8 cellular contexts compared by ENCODE assay signal in the genomic region with DNA sequence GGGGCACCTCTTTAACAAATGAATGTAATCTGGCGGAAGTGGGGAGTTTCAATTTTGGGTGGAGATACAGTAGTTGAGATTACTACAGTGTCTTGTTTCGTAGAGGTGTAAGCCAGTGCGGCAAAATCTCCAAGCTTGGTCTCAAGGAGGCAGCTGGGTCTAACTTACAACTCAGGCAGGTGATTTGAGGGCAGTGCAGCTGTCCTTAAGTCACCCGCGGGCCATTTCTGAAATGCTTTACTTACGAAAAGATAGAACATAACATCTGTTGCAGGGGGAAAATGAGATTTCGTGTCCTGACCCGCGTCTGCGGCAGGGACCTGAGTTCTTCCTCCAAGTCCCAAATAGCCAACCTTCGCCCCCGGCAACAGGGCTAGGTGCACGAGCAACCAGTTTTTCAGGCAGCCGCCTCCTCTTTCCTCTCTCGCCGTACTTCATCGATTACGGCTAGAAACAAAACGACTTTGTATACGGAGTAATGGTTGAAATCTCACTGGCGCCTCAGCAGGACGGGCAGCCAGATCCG. TPM values are rescaled to one million over a fixed set of nuclear protein-coding genes. Genes with fewer than 3 reads are reported as not detected.
DNase-seq lines count a peak whose midpoint lies in the region; ATAC-seq, FAIRE-seq and TF ChIP-seq lines count a peak whose summit lies in the region.

No MANE protein-coding gene starts in this region.

- BruUV-seq in IMR-90 (replicated peaks; lab: Mats Ljungman, UMichigan), result no TSS peak

- no peak for TF ChIP-seq POLR2A in IMR-90 (IDR thresholded peaks at IDR 0.05; ENCODE audit: low read depth, low read length)

- no peak for DNase-seq in activated CD4-positive, alpha-beta T cell treated with anti-CD3 and anti-CD28 coated beads, Interleukin-2, amount 10 ng/mL, durations not matched to agents 24 days and 14 days
- no peak for DNase-seq in activated CD4-positive, alpha-beta T cell treated with anti-CD3 and anti-CD28 coated beads for 48 hours
- DNase-seq in IMR-90, result peak; percentile 41
- no peak for DNase-seq in activated CD4-positive, alpha-beta memory T cell treated with anti-CD3 and anti-CD28 coated beads for 36 hours
- no peak for DNase-seq in glutamatergic neuron
- DNase-seq in posterior vena cava (ENCODE audit: low spot score), result peak; percentile 85
- DNase-seq in D721Med (ENCODE audit: insufficient read length, low spot score), result no peak

- peaks cover 13% of the 10 kb centered on the region; the same call in 1 of the 2 replicates for H4K20me1 ChIP-seq in IMR-90 (ENCODE audit: insufficient read depth, low read length)

- H3K23ac ChIP-seq in IMR-90 (ENCODE audit: low read depth, low read length), result peak overlapping the region; percentile 69

- peak overlapping the region; percentile 85 for H3K4ac ChIP-seq in IMR-90 (ENCODE audit: low read depth, low read length)

- H3K27ac Mint-ChIP-seq in activated CD4-positive, alpha-beta T cell treated with anti-CD3 and anti-CD28 coated beads, Interleukin-2, amount 10 ng/mL, durations not matched to agents 24 days and 14 days, result peak overlapping the region; percentile 93
- H3K27ac Mint-ChIP-seq in activated CD4-positive, alpha-beta memory T cell treated with anti-CD3 and anti-CD28 coated beads for 36 hours, result peak overlapping the region; percentile 96
- peak overlapping the region; percentile 96 for H3K27ac Mint-ChIP-seq in glutamatergic neuron (ENCODE audit: unreplicated experiment)

- peak overlapping the region; percentile 92 for H3K4me3 Mint-ChIP-seq in activated CD4-positive, alpha-beta T cell treated with anti-CD3 and anti-CD28 coated beads, Interleukin-2, amount 10 ng/mL, durations not matched to agents 24 days and 14 days
- H3K4me3 Mint-ChIP-seq in activated CD4-positive, alpha-beta memory T cell treated with anti-CD3 and anti-CD28 coated beads for 36 hours, result peak overlapping the region; percentile 96
- H3K4me3 Mint-ChIP-seq in glutamatergic neuron (ENCODE audit: unreplicated experiment), result peak overlapping the region; percentile 97

- H3K9me3 Mint-ChIP-seq in activated CD4-positive, alpha-beta T cell treated with anti-CD3 and anti-CD28 coated beads, Interleukin-2, amount 10 ng/mL, durations not matched to agents 24 days and 14 days, result no peaks in the 10 kb centered on the region
- no peaks in the 10 kb centered on the region for H3K9me3 Mint-ChIP-seq in activated CD4-positive, alpha-beta memory T cell treated with anti-CD3 and anti-CD28 coated beads for 36 hours
- peaks cover 8% of the 10 kb centered on the region for H3K9me3 Mint-ChIP-seq in glutamatergic neuron (ENCODE audit: unreplicated experiment)

- POLR2A ChIA-PET in IMR-90 (lab: Charles Lee; ENCODE audit: unreplicated experiment), result no interaction called here
- POLR2A ChIA-PET in activated CD4-positive, alpha-beta memory T cell treated with anti-CD3 and anti-CD28 coated beads for 36 hours (lab: Charles Lee), result interaction anchor here (0.7 to 1.1 kb wide), 3 partner anchors 185 to 370 kb away, joined by 3 read pairs; a partner anchor contains a TSS

- H2BK20ac ChIP-seq in IMR-90 (ENCODE audit: low read depth, low read length), result no peak overlapping the region; the same call in 1 of the 2 replicates

- no peaks in the 10 kb centered on the region for H3K9me3 ChIP-seq in IMR-90 (ENCODE audit: control insufficient read depth, insufficient read depth, low read length)

- no peak for TF ChIP-seq CTCF in IMR-90 (conservative IDR thresholded peaks at IDR 0.05; ENCODE audit: low read depth, low read length)
- no peak for TF ChIP-seq CTCF in glutamatergic neuron (IDR thresholded peaks at IDR 0.05; ENCODE audit: partially characterized antibody, unreplicated experiment)
- TF ChIP-seq CTCF in D721Med (IDR thresholded peaks at IDR 0.05; ENCODE audit: insufficient read depth, missing control alignments), result no peak

- peaks cover 3% of the 10 kb centered on the region; the same call in 1 of the 2 replicates for H3K4me1 ChIP-seq in IMR-90 (ENCODE audit: control insufficient read depth, insufficient read depth, low read length)

- peak overlapping the region; percentile 96 for H2AFZ ChIP-seq in IMR-90 (replicated peaks; ENCODE audit: low read length, poor library complexity)

- FAIRE-seq in D721Med (lab: Jason Lieb, UNC), result no peak

- H3K14ac ChIP-seq in IMR-90 (replicated peaks; ENCODE audit: low read depth, low read length), result peak overlapping the region; percentile 76

- H3K4me1 Mint-ChIP-seq in activated CD4-positive, alpha-beta T cell treated with anti-CD3 and anti-CD28 coated beads, Interleukin-2, amount 10 ng/mL, durations not matched to agents 24 days and 14 days, result peaks cover 26% of the 10 kb centered on the region
- peaks cover 27% of the 10 kb centered on the region for H3K4me1 Mint-ChIP-seq in activated CD4-positive, alpha-beta memory T cell treated with anti-CD3 and anti-CD28 coated beads for 36 hours (ENCODE audit: low read depth)
- peaks cover 5% of the 10 kb centered on the region for H3K4me1 Mint-ChIP-seq in glutamatergic neuron (ENCODE audit: low read depth, unreplicated experiment)

- H3K36me3 Mint-ChIP-seq in activated CD4-positive, alpha-beta T cell treated with anti-CD3 and anti-CD28 coated beads, Interleukin-2, amount 10 ng/mL, durations not matched to agents 24 days and 14 days (ENCODE audit: low read depth), result peaks cover 6% of the 10 kb centered on the region
- H3K36me3 Mint-ChIP-seq in activated CD4-positive, alpha-beta memory T cell treated with anti-CD3 and anti-CD28 coated beads for 36 hours, result peaks cover 5% of the 10 kb centered on the region
- H3K36me3 Mint-ChIP-seq in glutamatergic neuron (ENCODE audit: unreplicated experiment), result no peaks in the 10 kb centered on the region

- H2BK15ac ChIP-seq in IMR-90 (ENCODE audit: low read depth, low read length), result peak overlapping the region; percentile 44; the same call in 2 of the 3 replicates

- peak; percentile 24 for TF ChIP-seq RAD21 in IMR-90 (IDR thresholded peaks at IDR 0.05; ENCODE audit: low read length)

- intact Hi-C loops in activated CD4-positive, alpha-beta T cell treated with anti-CD3 and anti-CD28 coated beads, Interleukin-2, amount 10 ng/mL, durations not matched to agents 24 days and 14 days (cut with micrococcal nuclease), result loop anchor here (1.0 to 5.0 kb wide), 4 partner anchors 49 to 444 kb away; a partner anchor contains a TSS
- intact Hi-C loops in IMR-90 (cut with micrococcal nuclease), result loop anchor here (5.0 kb wide), 1 partner anchor 44 kb away; no protein-coding TSS in a partner anchor
- intact Hi-C loops in activated CD4-positive, alpha-beta memory T cell treated with anti-CD3 and anti-CD28 coated beads for 36 hours (cut with micrococcal nuclease), result loop anchor here (1.0 to 5.0 kb wide), 13 partner anchors 23 to 566 kb away; a partner anchor contains a TSS
- intact Hi-C loops in posterior vena cava (cut with DNase I), result no loop called here

- H3K18ac ChIP-seq in IMR-90 (ENCODE audit: low read depth, low read length), result peak overlapping the region; percentile 58

- H4K5ac ChIP-seq in IMR-90 (ENCODE audit: low read depth, low read length), result peak overlapping the region; percentile 32

- peak overlapping the region; percentile 74 for H3K27ac ChIP-seq in IMR-90 (ENCODE audit: insufficient read depth, low read length)

- WGBS in IMR-90 (ENCODE audit: extremely low coverage in 2 of 2, insufficient read length in 1 of 2), 2 experiments, result 0% methylated on average over 2 of the region's 23 CpGs; no CpG with 5 or more reads in 1 of the 2 experiments

- no peaks in the 10 kb centered on the region for H3K9me1 ChIP-seq in IMR-90 (ENCODE audit: insufficient read depth, low read length)

- H3K27me3 Mint-ChIP-seq in activated CD4-positive, alpha-beta T cell treated with anti-CD3 and anti-CD28 coated beads, Interleukin-2, amount 10 ng/mL, durations not matched to agents 24 days and 14 days, result peaks cover 2% of the 10 kb centered on the region
- no peaks in the 10 kb centered on the region for H3K27me3 Mint-ChIP-seq in activated CD4-positive, alpha-beta memory T cell treated with anti-CD3 and anti-CD28 coated beads for 36 hours
- H3K27me3 Mint-ChIP-seq in glutamatergic neuron (ENCODE audit: unreplicated experiment), result peaks cover 8% of the 10 kb centered on the region

- peak overlapping the region; percentile 75 to 88 for H4K8ac ChIP-seq in IMR-90 (ENCODE audit: low read depth in 2 of 2, low read length in 2 of 2)

- peak overlapping the region; percentile 48 for H3K56ac ChIP-seq in IMR-90 (ENCODE audit: extremely low read depth, insufficient read depth, low read length)

- peak overlapping the region; percentile 63 for H2BK5ac ChIP-seq in IMR-90 (ENCODE audit: low read depth, low read length, poor library complexity, severe bottlenecking)

- CTCF ChIA-PET in IMR-90 (lab: Yijun Ruan, JAX), result interaction anchor here (0.9 to 1.0 kb wide), 2 partner anchors 50 to 403 kb away, joined by 3 read pairs; no protein-coding TSS in a partner anchor
- CTCF ChIA-PET in activated CD4-positive, alpha-beta memory T cell treated with anti-CD3 and anti-CD28 coated beads for 36 hours (lab: Charles Lee), result interaction anchor here (0.6 to 2.6 kb wide), 8 partner anchors 24 to 404 kb away, joined by 3 to 9 read pairs (median 4); a partner anchor contains a TSS

- no peaks in the 10 kb centered on the region for H3K27me3 ChIP-seq in IMR-90 (ENCODE audit: control insufficient read depth, insufficient read depth, low read length)

- H3K36me3 ChIP-seq in IMR-90 (ENCODE audit: control insufficient read depth, insufficient read depth, low read length), result no peaks in the 10 kb centered on the region

- peak overlapping the region; percentile 91 for H3K4me2 ChIP-seq in IMR-90 (ENCODE audit: low read depth, low read length)

- peak overlapping the region; percentile 78 for H2BK120ac ChIP-seq in IMR-90 (ENCODE audit: low read depth, low read length)

- in situ Hi-C loops in IMR-90 (cut with MboI; ENCODE audit: low sequenced_read_pairs), result no loop called here

- dilution Hi-C loops in IMR-90 (cut with HindIII; ENCODE audit: low sequenced_read_pairs, unreplicated experiment), result no loop called here

- peak; percentile 45 for ATAC-seq in GM21717 (IDR thresholded peaks at IDR 0.05; ENCODE audit: unreplicated experiment)
- ATAC-seq in IMR-90 (ENCODE audit: low read depth), result peak; percentile 1; the same call in 1 of the 2 replicates

- peak overlapping the region; percentile 70 for H3K4me3 ChIP-seq in IMR-90 (ENCODE audit: insufficient read depth, low read depth, low read length)

- no peak overlapping the region for H2AK5ac ChIP-seq in IMR-90 (ENCODE audit: low read depth, low read length)

- peak overlapping the region; percentile 0 for H2AK9ac ChIP-seq in IMR-90 (replicated peaks; ENCODE audit: low read depth, low read length, poor library complexity)

- peaks cover 10 to 27% of the 10 kb centered on the region in 2 experiments; a peak in 3 of 4 replicates for H3K79me1 ChIP-seq in IMR-90 (ENCODE audit: low read depth in 1 of 2, low read length in 2 of 2)

- H4K91ac ChIP-seq in IMR-90 (ENCODE audit: insufficient read depth, low read depth, low read length), result peak overlapping the region; percentile 70

- H3K9ac ChIP-seq in IMR-90 (ENCODE audit: low read depth, low read length), result peak overlapping the region; percentile 76

RNA-seq across cellular contexts. Expression of a gene that starts 0.5 kb away (rescaled TPM):
- 15.2 and 15.6 TPM in 2 replicates for total RNA-seq in activated CD4-positive, alpha-beta T cell treated with anti-CD3 and anti-CD28 coated beads, Interleukin-2, amount 10 ng/mL, durations not matched to agents 24 days and 14 days
- total RNA-seq in IMR-90 (2012; rRNA removed) (10.0 and 17.2 TPM in 2 replicates), glutamatergic neuron (ENCODE audit: unreplicated experiment) (10.6 TPM), posterior vena cava (10 to 100 TPM in 1 of 2 donors, 1 to 10 TPM in 1; 9.2 to 11.8 TPM)
- 3.8 and 5.4 TPM in 2 replicates for polyA plus RNA-seq in IMR-90 (2012; rRNA removed)
- polyA plus RNA-seq in IMR-90 (2012; cell fraction: cytosol; rRNA removed), result 1.1 TPM in 2 replicates
- polyA plus RNA-seq in IMR-90 (2012; cell fraction: nucleus; rRNA removed; ENCODE audit: low replicate concordance), result 0.57 and 2.8 TPM in 2 replicates
- total RNA-seq in activated CD4-positive, alpha-beta memory T cell treated with anti-CD3 and anti-CD28 coated beads for 36 hours, result 1 to 10 TPM; 7.2 to 9.5 TPM

RNA-seq across cellular contexts. Expression of a gene that starts 18.4 kb away (rescaled TPM):
- not detected in 2 replicates for total RNA-seq in activated CD4-positive, alpha-beta T cell treated with anti-CD3 and anti-CD28 coated beads, Interleukin-2, amount 10 ng/mL, durations not matched to agents 24 days and 14 days
- total RNA-seq in IMR-90 (2012; rRNA removed) (not detected in 2 replicates), glutamatergic neuron (ENCODE audit: unreplicated experiment) (not detected), posterior vena cava (under 1 TPM; 0.05 to 0.14 TPM)
- polyA plus RNA-seq in IMR-90 (2012; rRNA removed), result not detected in 2 replicates
- not detected in 2 replicates for polyA plus RNA-seq in IMR-90 (2012; cell fraction: cytosol; rRNA removed)
- polyA plus RNA-seq in IMR-90 (2012; cell fraction: nucleus; rRNA removed; ENCODE audit: low replicate concordance), result not detected in 2 replicates
- not detected for total RNA-seq in activated CD4-positive, alpha-beta memory T cell treated with anti-CD3 and anti-CD28 coated beads for 36 hours

RNA-seq across cellular contexts. Expression of a gene that starts 49.0 kb away (rescaled TPM):
- total RNA-seq in activated CD4-positive, alpha-beta T cell treated with anti-CD3 and anti-CD28 coated beads, Interleukin-2, amount 10 ng/mL, durations not matched to agents 24 days and 14 days, result not detected in 2 replicates
- 7.9 and 10.6 TPM in 2 replicates for total RNA-seq in IMR-90 (2012; rRNA removed)
- polyA plus RNA-seq in IMR-90 (2012; rRNA removed), result 5.2 and 6.3 TPM in 2 replicates
- 1.6 and 1.7 TPM in 2 replicates for polyA plus RNA-seq in IMR-90 (2012; cell fraction: cytosol; rRNA removed)
- 1.0 and 9.0 TPM in 2 replicates for polyA plus RNA-seq in IMR-90 (2012; cell fraction: nucleus; rRNA removed; ENCODE audit: low replicate concordance)
- total RNA-seq in activated CD4-positive, alpha-beta memory T cell treated with anti-CD3 and anti-CD28 coated beads for 36 hours, result not detected
- 10.6 TPM for total RNA-seq in glutamatergic neuron (ENCODE audit: unreplicated experiment)
- total RNA-seq in posterior vena cava, result under 1 TPM; 0.23 to 0.38 TPM

Comparison
In these comparisons a context has a peak if more than half of its experiments do, and no peak if none do; other contexts are left out.
1. DNase-seq: peak in IMR-90 (single experiment) and posterior vena cava (single experiment); none in activated CD4-positive, alpha-beta T cell treated with anti-CD3 and anti-CD28 coated beads, Interleukin-2, amount 10 ng/mL, durations not matched to agents 24 days and 14 days (single experiment), activated CD4-positive, alpha-beta T cell treated with anti-CD3 and anti-CD28 coated beads for 48 hours (single experiment), activated CD4-positive, alpha-beta memory T cell treated with anti-CD3 and anti-CD28 coated beads for 36 hours (single experiment), glutamatergic neuron (single experiment) and D721Med (single experiment).
2. intact Hi-C loops: an anchor here in activated CD4-positive, alpha-beta T cell treated with anti-CD3 and anti-CD28 coated beads, Interleukin-2, amount 10 ng/mL, durations not matched to agents 24 days and 14 days (1.0 to 5.0 kb wide), IMR-90 (5.0 kb wide) and activated CD4-positive, alpha-beta memory T cell treated with anti-CD3 and anti-CD28 coated beads for 36 hours (1.0 to 5.0 kb wide); none called in posterior vena cava.
3. Peak in every context shown above with its lines, with median percentiles within 50 percentile points of each other: H3K27ac Mint-ChIP-seq and H3K4me3 Mint-ChIP-seq.